Comparison of ENCODE assay signal across 11 cellular contexts in genomic region chr11:84993386-84993785, GRCh38.
DNase-seq lines count a peak whose midpoint lies in the region; TF ChIP-seq lines count a peak whose summit lies in the region.
"Had no signal": no experiment of that assay in that cellular context is flagged by ENCODE, and none has a peak within 500 bp of the region (broad histone marks: within the 10 kb centered on the region; RNA-seq: fewer than 3 reads in every experiment).

No MANE protein-coding gene starts in this region.

- no peaks in the 10 kb centered on the region for H3K9me3 Mint-ChIP-seq in nephron progenitor cell

- no peaks in the 10 kb centered on the region for H3K27me3 Mint-ChIP-seq in nephron progenitor cell (ENCODE audit: low read depth, poor library complexity)
- H3K27me3 Mint-ChIP-seq: memory B cell had no signal

- no peaks in the 10 kb centered on the region for H3K79me2 ChIP-seq in KMS-11 (ENCODE audit: insufficient read depth, low read depth)

- H2AFZ ChIP-seq in KMS-11 (ENCODE audit: low read depth): no peak overlapping the region

- H3K27ac ChIP-seq in KMS-11: no peak overlapping the region

- H3K36me3 ChIP-seq in KMS-11 (ENCODE audit: insufficient read depth): no peaks in the 10 kb centered on the region

- no peak overlapping the region for H3K9ac ChIP-seq in KMS-11

- H3K4me1 Mint-ChIP-seq in nephron progenitor cell: no peaks in the 10 kb centered on the region

- H3K27ac Mint-ChIP-seq in nephron progenitor cell: no peak overlapping the region

- H4K20me1 ChIP-seq in KMS-11 (ENCODE audit: insufficient read depth): no peaks in the 10 kb centered on the region

- H3K27me3 ChIP-seq in KMS-11 (ENCODE audit: insufficient read depth, low read depth): no peaks in the 10 kb centered on the region

- intact Hi-C loops in cardiac septum (cut with DNase I): no loop called here

- no peaks in the 10 kb centered on the region for H3K36me3 Mint-ChIP-seq in nephron progenitor cell (ENCODE audit: low read depth)

- DNase-seq in GM12865 (ENCODE audit: low read depth) (peak; percentile 27), cardiac fibroblast (ENCODE audit: low read depth in 2 of 2) (peak in 1 of 2 donors; percentile 36), nephron progenitor cell (no peak), cardiac septum (ENCODE audit: low spot score) (no peak), mesenteric fat pad (ENCODE audit: low spot score) (no peak), NCI-H146 treated with DMSO at 0.1 percent for 48 hours (lab: John Stamatoyannopoulos, UW; ENCODE audit: unreplicated experiment) (no peak)
- DNase-seq: activated gamma-delta T cell, NCI-H345, T1000 had no signal

- peak; percentile 38 for TF ChIP-seq CTCF in GM12865 (IDR thresholded peaks at IDR 0.05; ENCODE audit: insufficient read depth, low read depth, low read length, missing control alignments)
- TF ChIP-seq CTCF in KMS-11 (conservative IDR thresholded peaks at IDR 0.05; ENCODE audit: low read depth, low read length): peak; percentile 53
- TF ChIP-seq CTCF in cardiac fibroblast (IDR thresholded peaks at IDR 0.05; ENCODE audit: low read depth, low read length): peak; percentile 39
- peak; percentile 35 for TF ChIP-seq CTCF in nephron progenitor cell (IDR thresholded peaks at IDR 0.05)

- no peak overlapping the region for H3K4me3 ChIP-seq in GM12865 (ENCODE audit: low read depth, low read length)
- no peak overlapping the region for H3K4me3 ChIP-seq in KMS-11 (IDR thresholded peaks at IDR 0.05; ENCODE audit: insufficient read depth, low read depth, low read length)
- no peak overlapping the region for H3K4me3 ChIP-seq in cardiac fibroblast (replicated peaks in 1 of 2; ENCODE audit: low read depth in 2 of 2, low read length in 2 of 2)

- H3K4me2 ChIP-seq in KMS-11: no peak overlapping the region

- H3K4me1 ChIP-seq in KMS-11 (ENCODE audit: low read depth, poor library complexity, severe bottlenecking): no peaks in the 10 kb centered on the region

- no peak overlapping the region for H3K4me3 Mint-ChIP-seq in nephron progenitor cell
- H3K4me3 Mint-ChIP-seq: memory B cell had no signal
